Comparison of ENCODE assay signal across 27 cellular contexts in the genomic region with DNA sequence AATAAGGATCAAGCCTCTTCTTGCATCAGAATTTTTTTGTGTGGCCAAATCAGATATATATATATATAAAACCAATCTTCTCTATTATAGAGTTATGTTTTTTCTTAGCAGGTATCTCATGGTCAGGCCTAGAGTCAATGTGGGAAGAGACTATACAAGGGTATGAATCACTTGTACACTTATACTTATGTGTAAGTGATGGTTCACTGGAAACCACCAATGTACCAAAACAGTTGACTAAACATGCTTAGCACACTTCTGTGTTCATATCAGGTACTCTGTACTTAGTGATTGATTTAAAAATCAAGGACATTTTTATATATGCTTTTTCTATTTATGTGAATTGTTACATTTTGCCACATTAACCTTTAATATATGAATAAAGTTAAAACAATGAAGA.
"Had no signal": no experiment of that assay in that cellular context is flagged by ENCODE, and none has a peak within 500 bp of the region (broad histone marks: within the 10 kb centered on the region; RNA-seq: fewer than 3 reads in every experiment).

No MANE protein-coding gene starts in this region.

- H3K36me3 ChIP-seq: brain microvascular endothelial cell, MG63, SJCRH30, WERI-Rb-1 had no signal

- H3K4me1 ChIP-seq: SJCRH30 had no signal

- H3K36me3 Mint-ChIP-seq: activated CD8-positive, alpha-beta memory T cell treated with anti-CD3 and anti-CD28 coated beads, Interleukin-2, amount 10 ng/mL, durations not matched to agents 7 days and 5 days had no signal

- H3K9ac ChIP-seq: KMS-11, SK-N-SH had no signal

- H3K9me3 ChIP-seq: MG63, SJCRH30, SK-N-SH had no signal

- H3K4me3 ChIP-seq: MG63, SJCRH30 had no signal

- H3K27ac Mint-ChIP-seq: activated CD4-positive, alpha-beta T cell treated with anti-CD3 and anti-CD28 coated beads, Interleukin-2, amount 10 ng/mL, durations not matched to agents 24 days and 14 days; activated CD8-positive, alpha-beta memory T cell treated with anti-CD3 and anti-CD28 coated beads, Interleukin-2, amount 10 ng/mL, durations not matched to agents 7 days and 5 days; activated T-cell treated with anti-CD3 and anti-CD28 coated beads, Interleukin-2, amount 50 U/mL, for 24 hours; activated T-helper 2 cell treated with anti-CD3 and anti-CD28 coated beads, Interferon-gamma antibody, Interleukin-2, Interleukin-4, amounts not matched to agents 10 μg/mL and 5 μg/mL and 100 μg/mL, durations not matched to agents 14 hours and 24 hours and 36 hours had no signal

- H3K27me3 ChIP-seq: brain microvascular endothelial cell, MG63, SJCRH30 had no signal

- DNase-seq: activated CD4-positive, alpha-beta T cell treated with anti-CD3 and anti-CD28 coated beads, Interleukin-2, amount 10 ng/mL, durations not matched to agents 24 days and 14 days; activated CD4-positive, alpha-beta T cell treated with anti-CD3 and anti-CD28 coated beads, Interleukin-2, amount 50 U/mL, for 48 hours; activated CD8-positive, alpha-beta memory T cell treated with anti-CD3 and anti-CD28 coated beads, Interleukin-2, amount 10 ng/mL, durations not matched to agents 7 days and 5 days; activated gamma-delta T cell treated with Interleukin-2 at 50 U/mL for 16 hours; activated naive CD4-positive, alpha-beta T cell treated with anti-CD3 and anti-CD28 coated beads, Interleukin-2, amount 50 U/mL, for 16 hours; activated T-cell treated with anti-CD3 and anti-CD28 coated beads, Interleukin-2, amount 50 U/mL, for 24 hours; amygdala; brain microvascular endothelial cell; cerebellar nuclear complex; MG63; MV-4-11; NCI-H1092 treated with DMSO at 0.1 percent for 48 hours; NCI-H1417 treated with DMSO at 0.1 percent for 48 hours; NCI-H1694; NCI-H2029; NCI-H2107; NCI-H2171 treated with DMSO at 0.1 percent for 48 hours; NCI-H510A; NCI-H526 treated with DMSO at 0.1 percent for 48 hours; NCI-H82; SJCRH30; SK-N-SH; T-helper 1 cell; WERI-Rb-1 had no signal

- H3K27ac ChIP-seq: brain microvascular endothelial cell, KMS-11, SJCRH30, WERI-Rb-1 had no signal

- ATAC-seq: activated CD8-positive, alpha-beta memory T cell treated with anti-CD3 and anti-CD28 coated beads, Interleukin-2, amount 10 ng/mL, durations not matched to agents 7 days and 5 days; Right ventricle myocardium inferior had no signal

- H3K4me3 Mint-ChIP-seq: activated CD4-positive, alpha-beta T cell treated with anti-CD3 and anti-CD28 coated beads, Interleukin-2, amount 10 ng/mL, durations not matched to agents 24 days and 14 days; activated CD8-positive, alpha-beta memory T cell treated with anti-CD3 and anti-CD28 coated beads, Interleukin-2, amount 10 ng/mL, durations not matched to agents 7 days and 5 days; activated T-cell treated with anti-CD3 and anti-CD28 coated beads, Interleukin-2, amount 50 U/mL, for 24 hours had no signal

- H3K4me2 ChIP-seq: KMS-11, SK-N-SH had no signal

- H3K9me3 Mint-ChIP-seq: activated CD4-positive, alpha-beta T cell treated with anti-CD3 and anti-CD28 coated beads, Interleukin-2, amount 10 ng/mL, durations not matched to agents 24 days and 14 days; activated T-cell treated with anti-CD3 and anti-CD28 coated beads, Interleukin-2, amount 50 U/mL, for 24 hours; activated T-helper 2 cell treated with anti-CD3 and anti-CD28 coated beads, Interferon-gamma antibody, Interleukin-2, Interleukin-4, amounts not matched to agents 10 μg/mL and 5 μg/mL and 100 μg/mL, durations not matched to agents 14 hours and 24 hours and 36 hours had no signal
